ENCODE assay signal across 9 cellular contexts in the genomic region with DNA sequence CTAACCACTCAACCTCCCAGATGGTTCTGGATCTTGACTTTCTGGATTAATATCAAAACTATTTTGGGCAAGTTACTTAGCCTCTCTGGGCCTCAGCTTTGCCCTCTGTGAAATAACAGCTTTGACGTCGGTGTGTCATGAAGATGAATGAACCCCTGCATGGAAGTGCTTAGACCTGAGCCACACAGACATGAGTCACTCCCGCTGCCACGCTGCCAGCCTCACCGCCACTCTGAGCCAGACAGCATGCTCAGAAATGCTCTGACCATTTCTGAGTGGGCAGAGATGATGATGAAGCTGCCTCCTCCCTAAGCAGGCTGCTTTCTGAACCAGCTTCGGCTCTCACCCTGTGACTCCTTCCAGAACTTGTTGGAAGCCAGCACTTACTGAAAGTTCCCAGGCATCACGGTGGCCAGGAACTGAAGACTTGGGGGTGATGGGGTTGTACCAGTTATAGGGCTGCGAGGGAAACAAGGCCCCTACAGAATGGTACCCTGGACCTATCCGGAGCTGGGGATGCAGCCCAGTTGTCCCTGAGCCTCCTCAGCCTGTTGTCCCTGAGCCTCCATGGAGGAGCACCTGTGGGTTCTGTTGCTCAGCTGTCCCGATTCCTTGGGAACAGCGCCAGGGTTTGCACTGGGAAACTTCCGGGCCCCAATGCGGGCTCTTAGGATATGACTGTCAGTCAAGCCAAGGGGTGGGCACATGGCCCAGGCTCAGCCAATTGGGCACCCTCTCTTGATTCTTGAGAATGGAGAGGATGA. TPM values are rescaled to one million over a fixed set of nuclear protein-coding genes. Genes with fewer than 3 reads are reported as not detected.
DNase-seq lines count a peak whose midpoint lies in the region; ATAC-seq and TF ChIP-seq lines count a peak whose summit lies in the region.
"Had no signal": no experiment of that assay in that cellular context is flagged by ENCODE, and none has a peak within 500 bp of the region (broad histone marks: within the 10 kb centered on the region; RNA-seq: fewer than 3 reads in every experiment).

No MANE protein-coding gene starts in this region.

- no peak overlapping the region for H4K8ac ChIP-seq in mesenchymal stem cell (ENCODE audit: low read length)

- H2AK5ac ChIP-seq in mesenchymal stem cell (ENCODE audit: low read length, severe bottlenecking), result no peak overlapping the region

- no peak overlapping the region for H3K14ac ChIP-seq in mesenchymal stem cell (ENCODE audit: low read length in 2 of 2)

- no peak overlapping the region for H2BK15ac ChIP-seq in mesenchymal stem cell (ENCODE audit: low read depth, poor library complexity, severe bottlenecking)

- peak; percentile 81 for DNase-seq in ACHN
- DNase-seq in M059J (ENCODE audit: low read depth), result peak; percentile 84
- DNase-seq in amniotic epithelial cell (ENCODE audit: low read depth), result peak; percentile 84
- peak; percentile 5 for DNase-seq in mesenchymal stem cell
- DNase-seq in CD14-positive monocyte (ENCODE audit: low spot score), result no peak
- DNase-seq in SIG-M5 (lab: John Stamatoyannopoulos, UW), result no peak
- DNase-seq in natural killer cell, result no peak

- ATAC-seq in GM21723 (IDR thresholded peaks at IDR 0.05; ENCODE audit: unreplicated experiment), result no peak
- ATAC-seq in natural killer cell, result no peak

- intact Hi-C loops in CD14-positive monocyte (cut with micrococcal nuclease) (no loop called here), natural killer cell (cut with micrococcal nuclease) (no loop called here)

- H3K4me2 ChIP-seq in mesenchymal stem cell (ENCODE audit: low read length, poor library complexity, severe bottlenecking), result no peak overlapping the region

- no peaks in the 10 kb centered on the region for H3K9me3 Mint-ChIP-seq in CD14-positive monocyte
- no peaks in the 10 kb centered on the region for H3K9me3 Mint-ChIP-seq in natural killer cell

- H3K4me1 Mint-ChIP-seq in CD14-positive monocyte, result peaks cover 2% of the 10 kb centered on the region
- H3K4me1 Mint-ChIP-seq in natural killer cell, result no peaks in the 10 kb centered on the region

- H2BK12ac ChIP-seq in mesenchymal stem cell (ENCODE audit: low read length in 2 of 2), result no peak overlapping the region

- H3K27ac Mint-ChIP-seq in CD14-positive monocyte, result peak overlapping the region in 1 of 7 donors; percentile 37
- no peak overlapping the region for H3K27ac Mint-ChIP-seq in natural killer cell

- in situ Hi-C loops in ACHN (cut with HindIII; ENCODE audit: low pct_ligation_motif_present, low pct_unique_long_range_greater_than_20kb, low sequenced_read_pairs), result no loop called here

- H3K27me3 ChIP-seq in mesenchymal stem cell (ENCODE audit: control insufficient read depth in 1 of 2, insufficient read depth in 1 of 2, low read length in 2 of 2), result peaks cover 3 to 37% of the 10 kb centered on the region in 2 experiments

- H3K4me3 ChIP-seq in mesenchymal stem cell (ENCODE audit: insufficient read depth in 1 of 2, low read depth in 1 of 2, low read length in 2 of 2), result peak overlapping the region in 1 of 2 experiments; percentile 37

- H3K27me3 Mint-ChIP-seq in CD14-positive monocyte (ENCODE audit: low read depth in 3 of 3), result peaks cover 13 to 35% (median 15%) of the 10 kb centered on the region in 3 donors
- H3K27me3 Mint-ChIP-seq in natural killer cell (ENCODE audit: low read depth in 2 of 2), result peaks cover 10 to 14% of the 10 kb centered on the region in 2 donors

- WGBS in mesenchymal stem cell, result 86% methylated on average over 13 of the region's 13 CpGs

- H2AFZ ChIP-seq in mesenchymal stem cell (ENCODE audit: low read depth, low read length), result no peak overlapping the region

- H3K36me3 Mint-ChIP-seq in CD14-positive monocyte (no peaks in the 10 kb centered on the region), natural killer cell (no peaks in the 10 kb centered on the region)

- H3K4ac ChIP-seq in mesenchymal stem cell (ENCODE audit: low read depth in 1 of 2, low read length in 2 of 2), result no peak overlapping the region

- H3K9me3 ChIP-seq in mesenchymal stem cell (ENCODE audit: control insufficient read depth, low read length), result no peaks in the 10 kb centered on the region

- no peak overlapping the region for H2BK5ac ChIP-seq in mesenchymal stem cell (ENCODE audit: low read depth, low read length, poor library complexity, severe bottlenecking)

- H3K27ac ChIP-seq in mesenchymal stem cell (ENCODE audit: low read length, poor library complexity, severe bottlenecking), result no peak overlapping the region
- H3K27ac ChIP-seq: VCaP had no signal

- H3K79me1 ChIP-seq in mesenchymal stem cell (replicated peaks; ENCODE audit: low read length, poor library complexity, severe bottlenecking), result no peaks in the 10 kb centered on the region

- peaks cover 12% of the 10 kb centered on the region for H3K4me1 ChIP-seq in mesenchymal stem cell (ENCODE audit: control insufficient read depth, insufficient read depth, low read depth, low read length)

- H3K9ac ChIP-seq in mesenchymal stem cell (ENCODE audit: low read length), result no peak overlapping the region

- TF ChIP-seq CTCF in CD14-positive monocyte (IDR thresholded peaks at IDR 0.05) (no peak), natural killer cell (IDR thresholded peaks at IDR 0.05) (no peak)

- H3K36me3 ChIP-seq in mesenchymal stem cell (ENCODE audit: control insufficient read depth in 1 of 2, insufficient read depth in 2 of 2, low read depth in 1 of 2, low read length in 2 of 2), result no peaks in the 10 kb centered on the region

- H2BK120ac ChIP-seq in mesenchymal stem cell (ENCODE audit: low read depth, low read length), result no peak overlapping the region

- no peak overlapping the region for H3K18ac ChIP-seq in mesenchymal stem cell (ENCODE audit: low read depth in 1 of 2, low read length in 2 of 2)

- H3K23ac ChIP-seq in mesenchymal stem cell (ENCODE audit: low read length in 2 of 2), result no peak overlapping the region

- no peak overlapping the region for H4K91ac ChIP-seq in mesenchymal stem cell (ENCODE audit: low read length)

- H3K4me3 Mint-ChIP-seq in CD14-positive monocyte, result no peak overlapping the region
- H3K4me3 Mint-ChIP-seq in natural killer cell, result no peak overlapping the region

RNA-seq across cellular contexts. Expression of gene CCDC197, which starts 2.0 kb away (rescaled TPM):
- not detected in 2 replicates for total RNA-seq in M059J (2014; rRNA removed; shearing (Covaris generic))
- polyA plus RNA-seq in mesenchymal stem cell (2013, experiment 1 of 2), result not detected
- not detected for polyA plus RNA-seq in mesenchymal stem cell (2013, experiment 2 of 2)
- not detected for polyA plus RNA-seq in CD14-positive monocyte
- total RNA-seq in natural killer cell, result not detected

RNA-seq across cellular contexts. Expression of gene ASB2, which starts 18.7 kb away (rescaled TPM):
- not detected in 2 replicates for total RNA-seq in M059J (2014; rRNA removed; shearing (Covaris generic))
- polyA plus RNA-seq in mesenchymal stem cell (2013, experiment 1 of 2), result not detected
- not detected for polyA plus RNA-seq in mesenchymal stem cell (2013, experiment 2 of 2)
- 1 to 10 TPM in 1 of 2 donors, under 1 TPM in 1; 0.25 to 1.4 TPM for polyA plus RNA-seq in CD14-positive monocyte
- total RNA-seq in natural killer cell, result 1 to 10 TPM; 3.7 to 7.2 (median 4.8) TPM

RNA-seq across cellular contexts. Expression of gene OTUB2, which starts 31.0 kb away (rescaled TPM):
- total RNA-seq in M059J (2014; rRNA removed; shearing (Covaris generic)), result 0.57 and 0.91 TPM in 2 replicates
- polyA plus RNA-seq in mesenchymal stem cell (2013, experiment 1 of 2), result 1.1 TPM
- 1.1 TPM for polyA plus RNA-seq in mesenchymal stem cell (2013, experiment 2 of 2)
- polyA plus RNA-seq in CD14-positive monocyte, result under 1 TPM; 0.28 to 0.95 TPM
- under 1 TPM in 2 of 3 donors, not detected in 1; 0.09 to 0.13 TPM for total RNA-seq in natural killer cell

Comparison
In these comparisons a context has a peak if more than half of its experiments do, and no peak if none do; other contexts are left out.
1. DNase-seq: peak in ACHN (single experiment), M059J (single experiment), amniotic epithelial cell (single experiment) and mesenchymal stem cell (single experiment); none in CD14-positive monocyte (single experiment), SIG-M5 (single experiment) and natural killer cell (single experiment).